19 cellular contexts compared by ENCODE assay signal in genomic region chr19:30882411-30883005, GRCh38.
A peak's percentile ranks its signal among the peaks of the same experiment; 100 is the strongest.
DNase-seq lines count a peak whose midpoint lies in the region; ATAC-seq and TF ChIP-seq lines count a peak whose summit lies in the region.
"Had no signal": no experiment of that assay in that cellular context is flagged by ENCODE, and none has a peak within 500 bp of the region (broad histone marks: within the 10 kb centered on the region; RNA-seq: fewer than 3 reads in every experiment).

No MANE protein-coding gene starts in this region.

- no peaks in the 10 kb centered on the region for H3K36me3 ChIP-seq in WERI-Rb-1

- DNase-seq in DMS 273 (lab: John Stamatoyannopoulos, UW; ENCODE audit: unreplicated experiment) = peak; percentile 4
- no peak for DNase-seq in DMS 273 treated with DMSO at 0.1 percent for 48 hours (lab: John Stamatoyannopoulos, UW)
- DNase-seq in LNCaP clone FGC (ENCODE audit: low read depth) = no peak
- peak; percentile 60 for DNase-seq in WERI-Rb-1
- DNase-seq in mesenteric fat pad (ENCODE audit: low spot score) = peak; percentile 33
- no peak for DNase-seq in KG1 (lab: John Stamatoyannopoulos, UW)
- DNase-seq in NCI-H1417 treated with DMSO at 0.1 percent for 48 hours (lab: John Stamatoyannopoulos, UW) = no peak
- DNase-seq: GOT3, HFFc6, NCI-H1930, NCI-H2171, NCI-H446 treated with DMSO at 0.1 percent for 48 hours, SHP77, SK-N-SH had no signal

- H3K27ac ChIP-seq in WERI-Rb-1 = peak overlapping the region; percentile 53
- H3K27ac ChIP-seq: 22Rv1, KMS-11 had no signal

- TF ChIP-seq CTCF in LNCaP clone FGC (IDR thresholded peaks at IDR 0.05; ENCODE audit: control insufficient read depth, extremely low read depth, insufficient read depth) (peak; percentile 14; the same call in 1 of the 2 replicates), WERI-Rb-1 (IDR thresholded peaks at IDR 0.05; ENCODE audit: low read depth, low read length) (peak; percentile 19; the same call in 1 of the 2 replicates)

- H3K9me3 ChIP-seq in WERI-Rb-1 (ENCODE audit: severe bottlenecking) = peaks cover 3% of the 10 kb centered on the region
- H3K9me3 ChIP-seq: SK-N-SH had no signal

- H3K4me3 ChIP-seq in LNCaP clone FGC (ENCODE audit: low read depth, low read length) (no peak overlapping the region), WERI-Rb-1 (ENCODE audit: low read depth, low read length) (no peak overlapping the region)

- no peak for ATAC-seq in HG02973 (IDR thresholded peaks at IDR 0.05; ENCODE audit: unreplicated experiment)
- ATAC-seq: HepG2, Panc1 had no signal

- H3K27me3 ChIP-seq in WERI-Rb-1 (ENCODE audit: insufficient read depth, low read depth, severe bottlenecking) = no peaks in the 10 kb centered on the region

Comparison
In these comparisons a context has a peak if more than half of its experiments do, and no peak if none do; other contexts are left out.
1. DNase-seq: peak in DMS 273 (single experiment), WERI-Rb-1 (single experiment) and mesenteric fat pad (single experiment); none in DMS 273 treated with DMSO at 0.1 percent for 48 hours (single experiment), LNCaP clone FGC (single experiment), KG1 (single experiment) and NCI-H1417 treated with DMSO at 0.1 percent for 48 hours (single experiment).